34 cellular contexts compared by ENCODE assay signal in genomic region chr1:74528123-74528522, GRCh38. TPM values are rescaled to one million over a fixed set of nuclear protein-coding genes. Genes with fewer than 3 reads are reported as not detected.
"Had no signal": no experiment of that assay in that cellular context is flagged by ENCODE, and none has a peak within 500 bp of the region (broad histone marks: within the 10 kb centered on the region; RNA-seq: fewer than 3 reads in every experiment).

No MANE protein-coding gene starts in this region.

- ATAC-seq: effector memory CD8-positive, alpha-beta T cell; left cardiac atrium; left lung; naive thymus-derived CD8-positive, alpha-beta T cell; psoas muscle had no signal

- H3K27me3 ChIP-seq: esophagus squamous epithelium, heart right ventricle, left lung, ovary, sigmoid colon, testis, tibial artery, upper lobe of left lung, uterus had no signal

- H3K4me1 Mint-ChIP-seq: naive thymus-derived CD8-positive, alpha-beta T cell had no signal

- H3K9me3 Mint-ChIP-seq: effector memory CD8-positive, alpha-beta T cell; naive thymus-derived CD8-positive, alpha-beta T cell; nephron progenitor cell had no signal

- FAIRE-seq: endometrium, islet of Langerhans had no signal

- H3K4me3 ChIP-seq: esophagus squamous epithelium, heart right ventricle, left lung, ovary, psoas muscle, sigmoid colon, testis, tibial artery, upper lobe of left lung, uterus had no signal

- H3K36me3 ChIP-seq: esophagus squamous epithelium, heart right ventricle, left lung, ovary, sigmoid colon, tibial artery, upper lobe of left lung, uterus had no signal

- H3K27ac Mint-ChIP-seq: effector memory CD8-positive, alpha-beta T cell; naive thymus-derived CD8-positive, alpha-beta T cell; nephron progenitor cell had no signal

- H3K9me3 ChIP-seq: esophagus squamous epithelium, heart right ventricle, left lung, ovary, psoas muscle, sigmoid colon, testis, tibial artery, upper lobe of left lung, uterus had no signal

- DNase-seq: cortex of kidney; effector memory CD8-positive, alpha-beta T cell; erythroblast; esophagus squamous epithelium; foreskin melanocyte; glutamatergic neuron; heart right ventricle; hippocampal formation; left cardiac atrium; left lung; mesendoderm; midbrain; naive thymus-derived CD8-positive, alpha-beta T cell; nephron progenitor cell; occipital lobe; ovary; psoas muscle; right cardiac atrium; sigmoid colon; stimulated activated CD4-positive, alpha-beta T cell treated with anti-CD3 and anti-CD28 coated beads, Interleukin-4, amount 100 ng/mL, for 4 hours; stimulated activated naive CD4-positive, alpha-beta T cell; substantia nigra; testis; tibial artery; uterus had no signal

- H3K27ac ChIP-seq: esophagus squamous epithelium, heart right ventricle, left lung, ovary, psoas muscle, sigmoid colon, testis, tibial artery, upper lobe of left lung, uterus had no signal

- H3K4me3 Mint-ChIP-seq: effector memory CD8-positive, alpha-beta T cell; naive thymus-derived CD8-positive, alpha-beta T cell; nephron progenitor cell had no signal

- H3K36me3 Mint-ChIP-seq: naive thymus-derived CD8-positive, alpha-beta T cell had no signal

- H3K4me1 ChIP-seq: esophagus squamous epithelium, heart right ventricle, left lung, psoas muscle, sigmoid colon, testis, tibial artery, upper lobe of left lung, uterus had no signal

RNA-seq across cellular contexts. Expression of gene LRRC53, which starts 15.7 kb away (rescaled TPM):
- total RNA-seq: dermis microvascular lymphatic vessel endothelial cell; esophagus squamous epithelium; heart right ventricle; kidney epithelial cell; left cardiac atrium; left lung; lower leg skin; lung microvascular endothelial cell; naive thymus-derived CD8-positive, alpha-beta T cell; occipital lobe; ovary; psoas muscle; renal cortical epithelial cell; right cardiac atrium; sigmoid colon; skeletal muscle tissue; upper lobe of left lung had no signal
- polyA plus RNA-seq: heart right ventricle; naive thymus-derived CD8-positive, alpha-beta T cell; ovary; psoas muscle; right cardiac atrium; sigmoid colon had no signal
